Comparison of ENCODE assay signal across 9 cellular contexts in genomic region chr17:21125862-21126261, GRCh38. TPM values are rescaled to one million over a fixed set of nuclear protein-coding genes. Genes with fewer than 3 reads are reported as not detected.
DNase-seq lines count a peak whose midpoint lies in the region; ATAC-seq, FAIRE-seq and TF ChIP-seq lines count a peak whose summit lies in the region.
"Had no signal": no experiment of that assay in that cellular context is flagged by ENCODE, and none has a peak within 500 bp of the region (broad histone marks: within the 10 kb centered on the region; RNA-seq: fewer than 3 reads in every experiment).

No MANE protein-coding gene starts in this region.

- no peak overlapping the region for H2AFZ ChIP-seq in HepG2 (ENCODE audit: low read length)

- TF ChIP-seq CTCF in HepG2 (CRISPR knock-in tag; IDR thresholded peaks at IDR 0.05) (no peak), right lobe of liver (IDR thresholded peaks at IDR 0.05) (no peak), upper lobe of right lung (IDR thresholded peaks at IDR 0.05) (no peak), gastrocnemius medialis (IDR thresholded peaks at IDR 0.05 in 4 of 5, conservative IDR thresholded peaks at IDR 0.05 in 1 of 5) (no peak)

- H3K4me3 ChIP-seq in HepG2 (replicated peaks in 1 of 3; ENCODE audit: insufficient read depth in 1 of 3, low read depth in 2 of 3, low read length in 3 of 3) (peak overlapping the region in 2 of 3 experiments; percentile 71 to 92; a peak in 1 of 6 replicates), right lobe of liver (peak overlapping the region in 1 of 3 donors; percentile 86), mononuclear cell (ENCODE audit: low read length) (peak overlapping the region; percentile 75), upper lobe of right lung (peak overlapping the region; percentile 91), gastrocnemius medialis (peak overlapping the region in 1 of 4 donors; percentile 99)

- H4K20me1 ChIP-seq in HepG2 (ENCODE audit: insufficient read depth, low read length), result no peaks in the 10 kb centered on the region

- intact Hi-C loops in HepG2 (cut with micrococcal nuclease; ENCODE audit: unreplicated experiment) (loop anchor here (2.0 to 5.0 kb wide), 3 partner anchors 83 to 156 kb away; partner anchors contain the start of genes MAP2K3 and USP22), right lobe of liver (cut with DNase I) (loop anchor here in 1 of 2 donors (10.0 kb wide), 1 partner anchor 129 kb away; the partner anchor contains the start of gene NATD1), upper lobe of right lung (cut with DNase I) (loop anchor here (10.0 kb wide), 1 partner anchor 149 kb away; no protein-coding TSS in a partner anchor), gastrocnemius medialis (cut with DNase I; ENCODE audit: low total_unique reads) (loop anchor here (1.0 to 10.0 kb wide), 5 partner anchors 41 to 386 kb away; partner anchors contain the start of gene TMEM11)

- in situ Hi-C loops in HepG2 (cut with HindIII; ENCODE audit: extremely low pct_ligation_motif_present, low pct_unique_long_range_greater_than_20kb) (loop anchor here (10.0 kb wide), 2 partner anchors 159 to 389 kb away; partner anchors contain the start of gene MAP2K3), gastrocnemius medialis (cut with MboI; ENCODE audit: low sequenced_read_pairs in 4 of 4) (loop anchor here in 3 of 4 donors (10.0 to 25.0 kb wide), 6 partner anchors 89 to 389 kb away; partner anchors contain the start of genes MAP2K3 (in 1 of the 3) and TMEM11 (in 1 of the 3))

- no peak for DNase-seq in HepG2 (ENCODE audit: low spot score)
- no peak for DNase-seq in right lobe of liver
- peak; percentile 50 for DNase-seq in activated T-cell treated with anti-CD3 and anti-CD28 coated beads for 4 hours
- no peak for DNase-seq in upper lobe of right lung
- no peak for DNase-seq in gastrocnemius medialis
- DNase-seq: IMR-90 had no signal

- no peak for TF ChIP-seq RAD21 in HepG2 (CRISPR knock-in tag; IDR thresholded peaks at IDR 0.05)

- H3K36me3 ChIP-seq in HepG2 (replicated peaks in 1 of 2; ENCODE audit: control insufficient read depth in 1 of 2, insufficient read depth in 2 of 2, low read length in 2 of 2) (no peaks in the 10 kb centered on the region), right lobe of liver (no peaks in the 10 kb centered on the region), upper lobe of right lung (no peaks in the 10 kb centered on the region), gastrocnemius medialis (no peaks in the 10 kb centered on the region)

- H3K27ac ChIP-seq in HepG2 (ENCODE audit: extremely low read length, insufficient read depth, low read length) (no peak overlapping the region), right lobe of liver (no peak overlapping the region), upper lobe of right lung (peak overlapping the region; percentile 95), gastrocnemius medialis (peak overlapping the region in 1 of 4 donors; percentile 100)

- no peaks in the 10 kb centered on the region; a peak in 1 of 5 replicates for H3K27me3 ChIP-seq in HepG2 (ENCODE audit: control insufficient read depth in 1 of 2, insufficient read depth in 2 of 2, low read length in 2 of 2)
- H3K27me3 ChIP-seq in right lobe of liver, result no peaks in the 10 kb centered on the region
- no peaks in the 10 kb centered on the region for H3K27me3 ChIP-seq in mononuclear cell (ENCODE audit: insufficient read depth, low read length)
- H3K27me3 ChIP-seq in upper lobe of right lung, result no peaks in the 10 kb centered on the region
- no peaks in the 10 kb centered on the region for H3K27me3 ChIP-seq in gastrocnemius medialis

- POLR2A ChIA-PET in HepG2 (lab: Yijun Ruan, JAX), result no interaction called here

- no peak for TF ChIP-seq EP300 in HepG2 (IDR thresholded peaks at IDR 0.05; ENCODE audit: low read depth in 2 of 2, low read length in 2 of 2)
- no peak for TF ChIP-seq EP300 in HepG2 (CRISPR knock-in tag; IDR thresholded peaks at IDR 0.05; ENCODE audit: borderline replicate concordance)

- no peak for ATAC-seq in HepG2
- ATAC-seq in right lobe of liver, result no peak
- ATAC-seq in upper lobe of right lung, result no peak
- no peak for ATAC-seq in gastrocnemius medialis
- no peak for ATAC-seq in HG02981 (IDR thresholded peaks at IDR 0.05; ENCODE audit: unreplicated experiment)
- no peak for ATAC-seq in HG02884 (IDR thresholded peaks at IDR 0.05; ENCODE audit: unreplicated experiment)

- no peak for FAIRE-seq in HepG2 (lab: Jason Lieb, UNC)

- H3K4me1 ChIP-seq in HepG2 (ENCODE audit: insufficient read depth, low read length), result peaks cover 18% of the 10 kb centered on the region
- H3K4me1 ChIP-seq in right lobe of liver, result peaks cover 0 to 10% (median 0%) of the 10 kb centered on the region in 4 donors
- H3K4me1 ChIP-seq in mononuclear cell (ENCODE audit: insufficient read depth, low read length), result peaks cover 62% of the 10 kb centered on the region
- H3K4me1 ChIP-seq in upper lobe of right lung, result peaks cover 24% of the 10 kb centered on the region
- H3K4me1 ChIP-seq in gastrocnemius medialis, result peaks cover 20 to 26% of the 10 kb centered on the region in 2 donors

- TF ChIP-seq POLR2A in HepG2 (IDR thresholded peaks at IDR 0.05; ENCODE audit: insufficient read depth in 1 of 2, low read depth in 2 of 2, low read length in 2 of 2), result no peak
- no peak for TF ChIP-seq POLR2A in right lobe of liver (IDR thresholded peaks at IDR 0.05)
- TF ChIP-seq POLR2A in gastrocnemius medialis (IDR thresholded peaks at IDR 0.05), result no peak

- H3K79me2 ChIP-seq in HepG2 (ENCODE audit: insufficient read depth, low read length), result peaks cover 15% of the 10 kb centered on the region

- no peak overlapping the region for H3K9ac ChIP-seq in HepG2 (ENCODE audit: insufficient read depth, low read depth, low read length)

- CTCF ChIA-PET in HepG2 (lab: Yijun Ruan, JAX; ENCODE audit: low intra/inter-chr PET ratio, low total read pairs), result no interaction called here

- H3K4me2 ChIP-seq in HepG2 (ENCODE audit: low read depth, low read length), result peak overlapping the region; percentile 86

- whole genome bisulfite sequencing in HepG2 (ENCODE audit: low lambda C conversion rate), result 92% methylated on average over 6 of the region's 6 CpGs
- WGBS in right lobe of liver (ENCODE audit: insufficient coverage, low coverage, low lambda C conversion rate, missing lambda C conversion rate), result 45% methylated on average over 5 of the region's 6 CpGs

- H3K9me3 ChIP-seq in HepG2 (ENCODE audit: low read length) (no peaks in the 10 kb centered on the region), right lobe of liver (no peaks in the 10 kb centered on the region), mononuclear cell (ENCODE audit: low read depth, low read length) (no peaks in the 10 kb centered on the region), upper lobe of right lung (no peaks in the 10 kb centered on the region), gastrocnemius medialis (no peaks in the 10 kb centered on the region)

- BruUV-seq in HepG2 (replicated peaks; lab: Mats Ljungman, UMichigan), result no TSS peak

TF ChIP-seq in HepG2, 621 proteins besides CTCF, POLR2A, EP300 and RAD21 (continues in another document):
- TF ChIP-seq ATF7 (IDR thresholded peaks at IDR 0.05), result no peak
- no peak for TF ChIP-seq ATF7 (CRISPR knock-in tag; IDR thresholded peaks at IDR 0.05)
- no peak for TF ChIP-seq ZNF614 (CRISPR knock-in tag; IDR thresholded peaks at IDR 0.05; ENCODE audit: borderline replicate concordance)
- no peak for TF ChIP-seq MAFF (IDR thresholded peaks at IDR 0.05; ENCODE audit: low read depth, low read length)
- no peak for TF ChIP-seq ZKSCAN1 (IDR thresholded peaks at IDR 0.05; ENCODE audit: low read length)
- no peak for TF ChIP-seq ZNF225 (CRISPR knock-in tag; IDR thresholded peaks at IDR 0.05)
- no peak for TF ChIP-seq CAMTA2 (CRISPR knock-in tag; IDR thresholded peaks at IDR 0.05; ENCODE audit: borderline replicate concordance)
- TF ChIP-seq CC2D1A (CRISPR knock-in tag; IDR thresholded peaks at IDR 0.05), result no peak

RNA-seq across cellular contexts. Expression of gene DHRS7B, which starts 0.9 kb away (rescaled TPM):
- total RNA-seq in HepG2 (2016; rRNA removed; fragmentation: Illumina TruSeq; extraction: Trizol) (24.3 and 35.8 TPM in 2 replicates), right lobe of liver (10 to 100 TPM; 10.1 to 34.2 (median 14.8) TPM), mononuclear cell (5.8 TPM), upper lobe of right lung (24.7 TPM), gastrocnemius medialis (10 to 100 TPM; 35.7 to 73.2 (median 43.2) TPM)
- total RNA-seq in HepG2 (2016; cell fraction: cytosol; rRNA removed; fragmentation: Illumina TruSeq; extraction: Trizol; ENCODE audit: low read depth), result 7.6 and 9.8 TPM in 2 replicates
- total RNA-seq in HepG2 (2016; cell fraction: insoluble cytoplasmic fraction; rRNA removed; fragmentation: Illumina TruSeq; extraction: Trizol), result 24.4 and 36.0 TPM in 2 replicates
- total RNA-seq in HepG2 (2016; cell fraction: membrane; rRNA removed; fragmentation: Illumina TruSeq; extraction: Trizol), result 13.4 and 15.9 TPM in 2 replicates
- 20.1 and 30.9 TPM in 2 replicates for total RNA-seq in HepG2 (2016; cell fraction: nucleus; rRNA removed; fragmentation: Illumina TruSeq; extraction: Trizol)
- polyA plus RNA-seq in HepG2 (2011; rRNA removed), result 20.0 TPM in 2 replicates
- 29.5 and 34.2 TPM in 2 replicates for polyA plus RNA-seq in HepG2 (2011; cell fraction: cytosol; rRNA removed)
- polyA plus RNA-seq in HepG2 (2011; cell fraction: nucleus; rRNA removed), result 11.5 and 13.2 TPM in 2 replicates
- 14.5 and 16.7 TPM in 2 replicates for polyA plus RNA-seq in HepG2 (2012)
- 6.8 and 7.5 TPM in 2 replicates for polyA plus RNA-seq in HepG2 (2016; cell fraction: cytosol; fragmentation: Illumina TruSeq; extraction: Trizol; ENCODE audit: low read depth)
- 15.5 and 21.7 TPM in 2 replicates for polyA plus RNA-seq in HepG2 (2016; cell fraction: insoluble cytoplasmic fraction; fragmentation: Illumina TruSeq; extraction: Trizol; ENCODE audit: low read depth)
- 9.3 and 10.7 TPM in 2 replicates for polyA plus RNA-seq in HepG2 (2016; cell fraction: membrane; fragmentation: Illumina TruSeq; extraction: Trizol; ENCODE audit: low read depth)
- 32.6 and 37.8 TPM in 2 replicates for polyA plus RNA-seq in HepG2 (2016; cell fraction: nucleus; fragmentation: Illumina TruSeq; extraction: Trizol; ENCODE audit: insufficient read depth, low read depth)
- 57.3 and 60.6 TPM in 2 replicates for polyA minus RNA-seq in HepG2 (2011; rRNA and poly(A)+ RNA removed; ENCODE audit: low replicate concordance)
- 9.6 and 11.4 TPM in 2 replicates for polyA minus RNA-seq in HepG2 (2011; cell fraction: cytosol; rRNA and poly(A)+ RNA removed)
- 9.2 and 9.7 TPM in 2 replicates for polyA minus RNA-seq in HepG2 (2011; cell fraction: nucleus; rRNA and poly(A)+ RNA removed)
